13 cellular contexts compared by ENCODE assay signal in genomic region chr9:136311433-136312375, GRCh38. TPM values are rescaled to one million over a fixed set of nuclear protein-coding genes. Genes with fewer than 3 reads are reported as not detected.
DNase-seq lines count a peak whose midpoint lies in the region; ATAC-seq lines count a peak whose summit lies in the region.
"Had no signal": no experiment of that assay in that cellular context is flagged by ENCODE, and none has a peak within 500 bp of the region (broad histone marks: within the 10 kb centered on the region; RNA-seq: fewer than 3 reads in every experiment).

No MANE protein-coding gene starts in this region.

- no peak for ATAC-seq in GM19455 (IDR thresholded peaks at IDR 0.05; ENCODE audit: unreplicated experiment)

- peak; percentile 54 for DNase-seq in DMS 273 (lab: John Stamatoyannopoulos, UW; ENCODE audit: unreplicated experiment)
- DNase-seq in DMS 273 treated with DMSO at 0.1 percent for 48 hours (lab: John Stamatoyannopoulos, UW), result no peak
- DNase-seq in NCI-H146 (lab: John Stamatoyannopoulos, UW), result peak; percentile 87
- DNase-seq in SHP77 (lab: John Stamatoyannopoulos, UW), result peak; percentile 77 to 78
- peak; percentile 42 for DNase-seq in mucosa of gallbladder (ENCODE audit: low spot score)
- DNase-seq in HCEC 1CT, result no peak
- no peak for DNase-seq in inferior parietal cortex (ENCODE audit: extremely low spot score)
- DNase-seq: activated CD4-positive, CD25-positive, alpha-beta regulatory T cell treated with anti-CD3 and anti-CD28 coated beads, Interleukin-2, amount 50 U/mL, for 72 hours; amniotic stem cell; esophagus squamous epithelium; spleen had no signal

RNA-seq across cellular contexts. Expression of gene CCDC187, which starts 7.8 kb away (rescaled TPM):
- total RNA-seq in mucosa of gallbladder, result 1.8 TPM
- total RNA-seq: esophagus squamous epithelium, subcutaneous adipose tissue had no signal

RNA-seq across cellular contexts. Expression of gene GPSM1, which starts 15.6 kb away (rescaled TPM):
- 24.6 TPM for total RNA-seq in mucosa of gallbladder

RNA-seq across cellular contexts. Expression of gene DNLZ, which starts 51.8 kb away (rescaled TPM):
- total RNA-seq in mucosa of gallbladder, result 16.4 TPM

Comparison
In these comparisons a context has a peak if more than half of its experiments do, and no peak if none do; other contexts are left out.
1. DNase-seq: peak in DMS 273 (single experiment), NCI-H146 (single experiment), SHP77 (2 of 2) and mucosa of gallbladder (single experiment); none in DMS 273 treated with DMSO at 0.1 percent for 48 hours (single experiment), HCEC 1CT (single experiment) and inferior parietal cortex (single experiment).